ENCODE assay signal across 11 cellular contexts in the genomic region with DNA sequence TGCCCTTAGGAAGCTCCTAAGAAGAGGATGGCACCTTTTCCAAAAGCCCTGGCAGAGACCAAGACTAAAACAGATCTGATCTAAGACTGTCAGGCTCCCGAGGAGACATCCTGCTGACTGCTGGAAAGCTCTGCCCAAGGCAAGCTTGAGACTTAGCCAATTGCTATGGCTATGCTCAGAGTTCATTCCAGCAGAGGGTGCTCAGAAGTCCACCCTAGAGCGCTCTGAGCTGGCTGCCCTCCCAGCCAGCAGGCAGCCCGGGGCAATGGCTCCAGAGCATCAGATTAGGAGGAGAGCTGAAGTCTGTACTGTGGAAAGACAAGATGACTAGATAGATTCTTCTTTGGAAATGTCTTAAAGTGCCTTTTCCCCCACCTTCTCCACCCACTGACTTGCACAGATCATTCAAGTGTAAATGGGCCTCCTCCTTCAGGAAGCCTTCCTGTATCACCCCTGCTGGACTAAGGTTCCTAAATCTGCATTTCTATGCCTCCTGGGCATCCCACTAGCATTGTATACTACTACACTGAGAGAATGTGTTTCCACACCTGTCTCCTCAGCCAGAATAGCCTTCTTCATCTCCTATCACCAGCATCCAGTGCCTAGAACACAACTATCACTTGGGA. TPM values are rescaled to one million over a fixed set of nuclear protein-coding genes. Genes with fewer than 3 reads are reported as not detected.
DNase-seq lines count a peak whose midpoint lies in the region; ATAC-seq and TF ChIP-seq lines count a peak whose summit lies in the region.
"Had no signal": no experiment of that assay in that cellular context is flagged by ENCODE, and none has a peak within 500 bp of the region (broad histone marks: within the 10 kb centered on the region; RNA-seq: fewer than 3 reads in every experiment).

No MANE protein-coding gene starts in this region.

- H3K4me3 ChIP-seq in fibroblast of the aortic adventitia (ENCODE audit: low read depth, low read length): no peak overlapping the region

- ATAC-seq in SK-N-SH treated with all-trans-retinoic acid at 6 μM for 48 hours (peak; percentile 39; the same call in 1 of the 3 replicates), HG03521 (IDR thresholded peaks at IDR 0.05; ENCODE audit: unreplicated experiment) (no peak)
- ATAC-seq: activated CD8-positive, alpha-beta T cell treated with anti-CD3 and anti-CD28 coated beads for 36 hours had no signal

- DNase-seq in EH (ENCODE audit: low read depth): peak; percentile 93
- DNase-seq in fibroblast of the aortic adventitia (ENCODE audit: low read depth): peak; percentile 62
- peak; percentile 34 for DNase-seq in myocyte (ENCODE audit: low read depth)
- no peak for DNase-seq in GM13976 (ENCODE audit: low spot score)
- DNase-seq in AML-193 (lab: John Stamatoyannopoulos, UW): no peak
- DNase-seq in H4 (ENCODE audit: low spot score): no peak
- DNase-seq: activated CD8-positive, alpha-beta T cell treated with anti-CD3 and anti-CD28 coated beads for 36 hours; SHP77 treated with DMSO at 0.1 percent for 48 hours had no signal

- in situ Hi-C loops in GM13976 (cut with MboI; ENCODE audit: low sequenced_read_pairs, unreplicated experiment): no loop called here

- TF ChIP-seq CTCF in fibroblast of the aortic adventitia (IDR thresholded peaks at IDR 0.05; ENCODE audit: insufficient read depth, low read length): peak; percentile 8
- no peak for TF ChIP-seq CTCF in GM13976 (IDR thresholded peaks at IDR 0.05; ENCODE audit: borderline replicate concordance, control extremely low read depth, extremely low read depth, insufficient read depth, missing control alignments)

TF ChIP-seq in SK-N-SH treated with all-trans-retinoic acid at 6 μM for 48 hours, 23 proteins besides CTCF, POLR2A, EP300 and RAD21:
- TF ChIP-seq ISL1 (CRISPR knock-in tag; IDR thresholded peaks at IDR 0.05) (no peak), ZFP3 (CRISPR knock-in tag; IDR thresholded peaks at IDR 0.05) (no peak)
- TF ChIP-seq, protein P1, sequence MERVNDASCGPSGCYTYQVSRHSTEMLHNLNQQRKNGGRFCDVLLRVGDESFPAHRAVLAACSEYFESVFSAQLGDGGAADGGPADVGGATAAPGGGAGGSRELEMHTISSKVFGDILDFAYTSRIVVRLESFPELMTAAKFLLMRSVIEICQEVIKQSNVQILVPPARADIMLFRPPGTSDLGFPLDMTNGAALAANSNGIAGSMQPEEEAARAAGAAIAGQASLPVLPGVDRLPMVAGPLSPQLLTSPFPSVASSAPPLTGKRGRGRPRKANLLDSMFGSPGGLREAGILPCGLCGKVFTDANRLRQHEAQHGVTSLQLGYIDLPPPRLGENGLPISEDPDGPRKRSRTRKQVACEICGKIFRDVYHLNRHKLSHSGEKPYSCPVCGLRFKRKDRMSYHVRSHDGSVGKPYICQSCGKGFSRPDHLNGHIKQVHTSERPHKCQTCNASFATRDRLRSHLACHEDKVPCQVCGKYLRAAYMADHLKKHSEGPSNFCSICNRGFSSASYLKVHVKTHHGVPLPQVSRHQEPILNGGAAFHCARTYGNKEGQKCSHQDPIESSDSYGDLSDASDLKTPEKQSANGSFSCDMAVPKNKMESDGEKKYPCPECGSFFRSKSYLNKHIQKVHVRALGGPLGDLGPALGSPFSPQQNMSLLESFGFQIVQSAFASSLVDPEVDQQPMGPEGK (CRISPR knock-in tag; IDR thresholded peaks at IDR 0.05; ENCODE audit: borderline replicate concordance): no peak

RNA-seq across cellular contexts. Expression of gene LRRC55, which starts 23.4 kb away (rescaled TPM):
- total RNA-seq in fibroblast of the aortic adventitia (ENCODE audit: low replicate concordance): not detected in 2 replicates
- not detected in 2 replicates for total RNA-seq in myocyte
- polyA plus RNA-seq in myocyte (2012): not detected
- total RNA-seq in H4 (2014; rRNA removed; shearing (Covaris generic)): not detected in 2 replicates
- total RNA-seq: activated CD8-positive, alpha-beta T cell treated with anti-CD3 and anti-CD28 coated beads for 36 hours; posterior vena cava had no signal

RNA-seq across cellular contexts. Expression of gene APLNR, which starts 31.9 kb away (rescaled TPM):
- total RNA-seq in fibroblast of the aortic adventitia (ENCODE audit: low replicate concordance) (not detected in 2 replicates), myocyte (0.05 TPM in 1 of 2 replicates, not detected in the other)
- 0.03 TPM for polyA plus RNA-seq in myocyte (2012)
- 0.10 TPM in 1 of 2 replicates, not detected in the other for total RNA-seq in H4 (2014; rRNA removed; shearing (Covaris generic))
- total RNA-seq: activated CD8-positive, alpha-beta T cell treated with anti-CD3 and anti-CD28 coated beads for 36 hours had no signal

Comparison
In these comparisons a context has a peak if more than half of its experiments do, and no peak if none do; other contexts are left out.
1. DNase-seq: peak in EH (single experiment), fibroblast of the aortic adventitia (single experiment) and myocyte (single experiment); none in GM13976 (single experiment), AML-193 (0 of 2) and H4 (single experiment).